Comparison of ENCODE assay signal across 8 cellular contexts in genomic region chr11:68459886-68460740, GRCh38. TPM values are rescaled to one million over a fixed set of nuclear protein-coding genes. Genes with fewer than 3 reads are reported as not detected.
DNase-seq lines count a peak whose midpoint lies in the region; ATAC-seq and TF ChIP-seq lines count a peak whose summit lies in the region.

No MANE protein-coding gene starts in this region.

- no peaks in the 10 kb centered on the region for H3K27me3 Mint-ChIP-seq in naive B cell

- peak overlapping the region; percentile 97 to 99 (median 98) for H3K27ac Mint-ChIP-seq in naive B cell

- DNase-seq in GOT3 (lab: John Stamatoyannopoulos, UW) (peak; percentile 98), LHCN-M2 (ENCODE audit: low read depth) (peak; percentile 97), RKO (ENCODE audit: low spot score) (peak; percentile 97), fibroblast of lung (ENCODE audit: low read depth in 2 of 2) (peak; percentile 99), naive B cell (peak; percentile 94)
- peak; percentile 88 to 89 for DNase-seq in activated T-helper 1 cell treated with anti-CD3 and anti-CD28 coated beads, Interleukin-2, amount 50 U/mL, for 16 hours (ENCODE audit: low read depth in 1 of 2, low spot score in 1 of 2)
- peak; percentile 87 to 93 for DNase-seq in stimulated activated CD8-positive, alpha-beta memory T cell treated with anti-CD3 and anti-CD28 coated beads, Interleukin-7, amount 100 ng/mL, for 48 hours (ENCODE audit: extremely low read depth in 1 of 2, low read depth in 1 of 2)

- H3K79me2 ChIP-seq in DOHH2 (ENCODE audit: control insufficient read depth, low read length): peaks cover 48% of the 10 kb centered on the region
- H3K79me2 ChIP-seq in fibroblast of lung (ENCODE audit: control insufficient read depth, insufficient read depth, low read length): peaks cover 43% of the 10 kb centered on the region

- no peak for TF ChIP-seq CTCF in DOHH2 (IDR thresholded peaks at IDR 0.05; ENCODE audit: low read depth, low read length, poor library complexity, severe bottlenecking)
- no peak for TF ChIP-seq CTCF in fibroblast of lung (conservative IDR thresholded peaks at IDR 0.05 in 1 of 2, IDR thresholded peaks at IDR 0.05 in 1 of 2; ENCODE audit: low read depth in 1 of 2, low read length in 2 of 2)

- peaks cover 23 to 43% (median 34%) of the 10 kb centered on the region in 3 donors for H3K4me1 Mint-ChIP-seq in naive B cell

- H2AFZ ChIP-seq in fibroblast of lung (ENCODE audit: low read length): peak overlapping the region; percentile 96

- H3K36me3 ChIP-seq in DOHH2 (ENCODE audit: control insufficient read depth, low read length) (peaks cover 31% of the 10 kb centered on the region), fibroblast of lung (ENCODE audit: control insufficient read depth, insufficient read depth, low read length) (no peaks in the 10 kb centered on the region)

- no peaks in the 10 kb centered on the region for H3K27me3 ChIP-seq in DOHH2 (ENCODE audit: control insufficient read depth, low read length)
- H3K27me3 ChIP-seq in fibroblast of lung (ENCODE audit: control insufficient read depth, insufficient read depth, low read length): no peaks in the 10 kb centered on the region

- H3K9me2 ChIP-seq in DOHH2 (replicated peaks; ENCODE audit: control insufficient read depth, low read length): no peaks in the 10 kb centered on the region

- H3K9me3 Mint-ChIP-seq in naive B cell: no peaks in the 10 kb centered on the region

- peak overlapping the region; percentile 97 for H3K4me2 ChIP-seq in DOHH2 (ENCODE audit: low read length)
- peak overlapping the region; percentile 59 for H3K4me2 ChIP-seq in fibroblast of lung (ENCODE audit: extremely low read depth, insufficient read depth, low read length)

- peak overlapping the region; percentile 67 for H3K27ac ChIP-seq in DOHH2 (ENCODE audit: low read depth, low read length)
- H3K27ac ChIP-seq in fibroblast of lung (ENCODE audit: insufficient read depth, low read length): peak overlapping the region; percentile 93

- no peaks in the 10 kb centered on the region for H3F3A ChIP-seq in DOHH2 (ENCODE audit: control insufficient read depth, insufficient read depth)

- no peaks in the 10 kb centered on the region for H3K36me3 Mint-ChIP-seq in naive B cell

- H3K4me3 Mint-ChIP-seq in naive B cell: peak overlapping the region; percentile 90 to 99 (median 97)

- H3K9ac ChIP-seq in fibroblast of lung (ENCODE audit: insufficient read depth, low read length): peak overlapping the region; percentile 93

- H4K20me1 ChIP-seq in DOHH2 (ENCODE audit: control insufficient read depth, insufficient read depth, low read depth, low read length) (peaks cover 26% of the 10 kb centered on the region), fibroblast of lung (ENCODE audit: control insufficient read depth, extremely low read depth, insufficient read depth, low read length) (peaks cover 2% of the 10 kb centered on the region)

- H3K4me3 ChIP-seq in DOHH2 (ENCODE audit: low read length): peak overlapping the region; percentile 92
- peak overlapping the region; percentile 73 to 88 (median 84) for H3K4me3 ChIP-seq in fibroblast of lung (replicated peaks in 1 of 4; ENCODE audit: control extremely low read depth in 1 of 4, insufficient read depth in 1 of 4, low read depth in 3 of 4, low read length in 4 of 4)

- peaks cover 43% of the 10 kb centered on the region for H3K4me1 ChIP-seq in DOHH2 (ENCODE audit: control insufficient read depth, low read length)
- H3K4me1 ChIP-seq in fibroblast of lung (ENCODE audit: control insufficient read depth, extremely low read depth, insufficient read depth, low read length): peaks cover 2% of the 10 kb centered on the region

- peak; percentile 87 to 88 for ATAC-seq in naive B cell (ENCODE audit: low read depth in 2 of 2)

- H3K9me3 ChIP-seq in DOHH2 (ENCODE audit: control insufficient read depth, insufficient read depth, low read length) (no peaks in the 10 kb centered on the region), fibroblast of lung (ENCODE audit: control insufficient read depth, insufficient read depth, low read depth, low read length) (no peaks in the 10 kb centered on the region)

RNA-seq across cellular contexts. Expression of gene PPP6R3, which starts 0.4 kb away (rescaled TPM):
- total RNA-seq in LHCN-M2 (2014; rRNA removed) (84.6 and 89.6 TPM in 2 replicates), fibroblast of lung (93.2 and 120 TPM in 2 replicates)
- polyA plus RNA-seq in LHCN-M2 (2012): 17.9 TPM
- polyA plus RNA-seq in fibroblast of lung (42.3 and 44.2 TPM in 2 replicates), naive B cell (ENCODE audit: low read depth in 6 of 6) (10 to 100 TPM; 32.0 to 71.1 (median 53.4) TPM)
- polyA plus RNA-seq in fibroblast of lung (2012): 33.2 and 34.0 TPM in 2 replicates
- 23.6 and 48.3 TPM in 2 replicates for polyA minus RNA-seq in fibroblast of lung (ENCODE audit: low replicate concordance)

Comparison
In these comparisons a context has a peak if more than half of its experiments do, and no peak if none do; other contexts are left out.
1. Peak in every context shown above with its lines: DNase-seq, ATAC-seq, H3K4me3 ChIP-seq and H3K27ac ChIP-seq.